1 cellular context compared by ENCODE assay signal in the genomic region with DNA sequence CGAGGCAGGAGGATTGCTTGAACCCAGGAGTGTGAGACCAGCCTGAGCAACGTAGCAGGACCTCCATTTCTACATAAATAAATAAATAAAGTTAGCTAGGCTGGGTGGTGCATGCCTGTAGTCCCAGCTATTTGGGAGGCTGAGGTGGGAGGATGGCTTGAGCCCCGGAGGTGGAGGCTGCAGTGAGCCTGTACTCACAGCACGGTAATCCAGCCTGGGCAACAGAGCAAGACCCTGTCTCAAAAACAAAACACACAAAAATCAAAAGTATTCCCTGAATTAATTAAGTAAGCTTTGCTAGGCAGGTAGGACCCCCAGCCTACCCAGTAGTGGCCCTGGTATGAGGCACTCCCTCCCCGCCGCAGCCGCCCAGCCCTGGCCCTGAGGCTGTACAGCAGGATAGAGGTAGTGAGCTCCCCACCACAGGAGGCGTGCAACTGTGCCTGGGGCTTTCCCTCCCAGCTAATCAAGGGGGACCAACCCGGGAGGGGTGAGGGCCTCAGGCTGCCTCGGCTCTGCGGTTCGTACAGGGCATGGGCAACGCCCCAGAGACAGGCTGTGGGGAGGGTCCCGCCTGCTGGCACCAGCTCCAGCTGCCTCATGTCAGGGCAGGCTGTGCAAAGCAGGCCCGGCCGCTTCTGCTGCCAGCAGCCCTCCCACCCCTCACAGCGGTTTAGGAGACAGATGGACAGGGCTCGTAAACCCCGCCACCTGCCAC.
TF ChIP-seq lines count a peak whose summit lies in the region.

No MANE protein-coding gene starts in this region.

TF ChIP-seq in H1, 55 proteins besides CTCF, POLR2A, EP300 and RAD21:
- TF ChIP-seq POLR2AphosphoS5 (IDR thresholded peaks at IDR 0.05; ENCODE audit: low read depth, low read length) (no peak), CHD7 (IDR thresholded peaks at IDR 0.05; ENCODE audit: insufficient replicate concordance, low read length) (no peak), TCF12 (IDR thresholded peaks at IDR 0.05; ENCODE audit: low read depth, low read length) (no peak), NRF1 (IDR thresholded peaks at IDR 0.05; ENCODE audit: low read depth, low read length) (no peak), SIRT6 (IDR thresholded peaks at IDR 0.05; ENCODE audit: low read length) (no peak), SP1 (IDR thresholded peaks at IDR 0.05; ENCODE audit: low read depth, low read length) (no peak), GABPA (IDR thresholded peaks at IDR 0.05; ENCODE audit: borderline replicate concordance, insufficient read depth, low read length) (no peak), TEAD4 (IDR thresholded peaks at IDR 0.05; ENCODE audit: low read depth, low read length) (no peak), CHD1 (IDR thresholded peaks at IDR 0.05; ENCODE audit: low read depth, low read length) (no peak)
- TF ChIP-seq, protein P1, sequence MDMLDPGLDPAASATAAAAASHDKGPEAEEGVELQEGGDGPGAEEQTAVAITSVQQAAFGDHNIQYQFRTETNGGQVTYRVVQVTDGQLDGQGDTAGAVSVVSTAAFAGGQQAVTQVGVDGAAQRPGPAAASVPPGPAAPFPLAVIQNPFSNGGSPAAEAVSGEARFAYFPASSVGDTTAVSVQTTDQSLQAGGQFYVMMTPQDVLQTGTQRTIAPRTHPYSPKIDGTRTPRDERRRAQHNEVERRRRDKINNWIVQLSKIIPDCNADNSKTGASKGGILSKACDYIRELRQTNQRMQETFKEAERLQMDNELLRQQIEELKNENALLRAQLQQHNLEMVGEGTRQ (IDR thresholded peaks at IDR 0.05; ENCODE audit: low read length) = no peak
